25 cellular contexts compared by ENCODE assay signal in the genomic region with DNA sequence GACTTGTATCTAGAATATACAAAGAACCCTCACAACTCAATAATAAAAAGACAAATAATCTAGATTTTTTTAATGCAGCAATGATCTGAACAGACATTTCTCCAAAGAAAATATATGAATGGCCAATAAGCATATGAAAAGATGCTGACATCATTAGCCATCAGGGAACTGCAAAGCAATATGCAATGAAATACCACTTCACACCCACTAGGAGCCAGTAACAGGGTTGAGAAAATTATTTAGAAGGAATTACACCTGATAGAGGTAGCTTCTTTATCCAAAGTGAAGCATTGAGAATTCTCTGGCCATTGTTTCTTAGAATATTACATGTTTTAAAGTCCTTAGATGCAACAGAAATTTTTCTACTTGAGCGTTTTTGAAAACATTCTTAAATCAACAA.
DNase-seq lines count a peak whose midpoint lies in the region; ATAC-seq and TF ChIP-seq lines count a peak whose summit lies in the region.
"Had no signal": no experiment of that assay in that cellular context is flagged by ENCODE, and none has a peak within 500 bp of the region (broad histone marks: within the 10 kb centered on the region; RNA-seq: fewer than 3 reads in every experiment).

No MANE protein-coding gene starts in this region.

- DNase-seq in GM23338 (ENCODE audit: low spot score) (peak; percentile 32), LNCaP clone FGC (ENCODE audit: low read depth) (no peak), WTC11 (ENCODE audit: low spot score) (no peak), progenitor cell of endocrine pancreas (ENCODE audit: low spot score, unreplicated experiment) (no peak), mesenteric fat pad (ENCODE audit: low spot score) (no peak)
- DNase-seq: AML-193; Caco-2; CD4-positive, alpha-beta memory T cell; DND-41; GM23248; HCEC 1CT; KBM-7; MM.1S; NCI-H1417 treated with DMSO at 0.1 percent for 48 hours; NCI-H1694 treated with DMSO at 0.1 percent for 48 hours; NCI-H446; NCI-H524 treated with DMSO at 0.1 percent for 48 hours; NCI-H774; Right ventricle myocardium superior; RPMI8226 had no signal

- H3K27me3 ChIP-seq in GM23338 (ENCODE audit: insufficient read depth), result no peaks in the 10 kb centered on the region
- H3K27me3 ChIP-seq: BLaER1 treated with 17β-estradiol and CSF1 and Interleukin-3, amounts not matched to agents 10 nM and 100 nM; SJSA1 had no signal

- TF ChIP-seq CTCF in GM23338 (conservative IDR thresholded peaks at IDR 0.05; ENCODE audit: low read depth in 2 of 2) (peak in 1 of 2 experiments; percentile 28; a peak in 1 of 4 replicates), LNCaP clone FGC (IDR thresholded peaks at IDR 0.05; ENCODE audit: control insufficient read depth, extremely low read depth, insufficient read depth) (peak; percentile 20), WTC11 (IDR thresholded peaks at IDR 0.05) (no peak), progenitor cell of endocrine pancreas (IDR thresholded peaks at IDR 0.05; ENCODE audit: unreplicated experiment) (peak; percentile 8)

- no peaks in the 10 kb centered on the region for H3F3A ChIP-seq in GM23338 (replicated peaks; ENCODE audit: low read depth)

- H3K9me2 ChIP-seq in GM23338 (ENCODE audit: insufficient read depth), result peaks cover 7% of the 10 kb centered on the region; the same call in 1 of the 2 replicates

- H3K27me3 Mint-ChIP-seq in GM23338 (ENCODE audit: insufficient read depth, low read depth, poor library complexity) (no peaks in the 10 kb centered on the region), WTC11 (ENCODE audit: low read depth) (no peaks in the 10 kb centered on the region), progenitor cell of endocrine pancreas (no peaks in the 10 kb centered on the region)
- H3K27me3 Mint-ChIP-seq: CD4-positive, alpha-beta memory T cell had no signal

- no peaks in the 10 kb centered on the region for H3K36me3 ChIP-seq in GM23338 (ENCODE audit: insufficient read depth)
- H3K36me3 ChIP-seq: BLaER1 treated with 17β-estradiol and CSF1 and Interleukin-3, amounts not matched to agents 10 nM and 100 nM; SJSA1 had no signal

- H3K27ac ChIP-seq in GM23338 (ENCODE audit: low read depth), result no peak overlapping the region
- H3K27ac ChIP-seq: A549; BLaER1 treated with 17β-estradiol and CSF1 and Interleukin-3, amounts not matched to agents 10 nM and 100 nM; GM23248; SJSA1 had no signal

- ATAC-seq in GM23338 (peak; percentile 63), WTC11 (peak; percentile 74), HG03097 (IDR thresholded peaks at IDR 0.05; ENCODE audit: low FRiP score, unreplicated experiment) (no peak)
- no peak for ATAC-seq in activated CD4-positive, CD25-positive, alpha-beta regulatory T cell treated with anti-CD3 and anti-CD28 coated beads, Interleukin-2, amount 50 U/mL, for 24 hours
- ATAC-seq: A549 had no signal

- no peaks in the 10 kb centered on the region for H4K20me1 ChIP-seq in GM23338 (replicated peaks; ENCODE audit: insufficient read depth)
- H4K20me1 ChIP-seq: BLaER1 treated with 17β-estradiol and CSF1 and Interleukin-3, amounts not matched to agents 10 nM and 100 nM had no signal

- H2AFZ ChIP-seq in GM23338, result no peak overlapping the region
- H2AFZ ChIP-seq: GM23248 had no signal

- H3K4me2 ChIP-seq in GM23338, result no peak overlapping the region
- H3K4me2 ChIP-seq: A549; BLaER1 treated with 17β-estradiol and CSF1 and Interleukin-3, amounts not matched to agents 10 nM and 100 nM had no signal

- no peaks in the 10 kb centered on the region for H3K4me1 ChIP-seq in GM23338 (ENCODE audit: insufficient read depth)
- H3K4me1 ChIP-seq: A549; BLaER1 treated with 17β-estradiol and CSF1 and Interleukin-3, amounts not matched to agents 10 nM and 100 nM; Caco-2; SJSA1 had no signal

- H3K4me3 Mint-ChIP-seq in GM23338 (no peak overlapping the region), WTC11 (no peak overlapping the region), progenitor cell of endocrine pancreas (ENCODE audit: low read depth) (no peak overlapping the region)
- H3K4me3 Mint-ChIP-seq: CD4-positive, alpha-beta memory T cell had no signal

- H3K9me3 Mint-ChIP-seq in GM23338, result peaks cover 4% of the 10 kb centered on the region; the same call in 1 of the 3 replicates
- peaks cover 5% of the 10 kb centered on the region for H3K9me3 Mint-ChIP-seq in WTC11
- H3K9me3 Mint-ChIP-seq in progenitor cell of endocrine pancreas (ENCODE audit: low read depth), result no peaks in the 10 kb centered on the region

- POLR2A ChIA-PET in WTC11 (lab: Charles Lee), result no interaction called here

- no peaks in the 10 kb centered on the region for H3K36me3 Mint-ChIP-seq in GM23338 (ENCODE audit: low read depth)
- no peaks in the 10 kb centered on the region for H3K36me3 Mint-ChIP-seq in WTC11
- H3K36me3 Mint-ChIP-seq in progenitor cell of endocrine pancreas (ENCODE audit: insufficient read depth), result no peaks in the 10 kb centered on the region
- H3K36me3 Mint-ChIP-seq: CD4-positive, alpha-beta memory T cell had no signal

- H3K4me3 ChIP-seq in GM23338 (no peak overlapping the region), LNCaP clone FGC (ENCODE audit: low read depth, low read length) (no peak overlapping the region)
- H3K4me3 ChIP-seq: A549; BLaER1 treated with 17β-estradiol and CSF1 and Interleukin-3, amounts not matched to agents 10 nM and 100 nM; GM23248; SJSA1 had no signal

- H3K27ac Mint-ChIP-seq in GM23338 (no peak overlapping the region), WTC11 (no peak overlapping the region), progenitor cell of endocrine pancreas (no peak overlapping the region)
- H3K27ac Mint-ChIP-seq: CD4-positive, alpha-beta memory T cell had no signal

- CTCF ChIA-PET in WTC11 (lab: Charles Lee), result no interaction called here

- H3K79me2 ChIP-seq in GM23338 (replicated peaks; ENCODE audit: insufficient read depth), result no peaks in the 10 kb centered on the region

- H3K4me1 Mint-ChIP-seq in GM23338 (peaks cover 6% of the 10 kb centered on the region; the same call in 2 of the 3 replicates), WTC11 (peaks cover 10% of the 10 kb centered on the region; the same call in 1 of the 2 replicates), progenitor cell of endocrine pancreas (ENCODE audit: low read depth) (no peaks in the 10 kb centered on the region)
- H3K4me1 Mint-ChIP-seq: CD4-positive, alpha-beta memory T cell had no signal

TF ChIP-seq in GM23338, 12 proteins besides CTCF, POLR2A, EP300 and RAD21:
- TF ChIP-seq EZH2phosphoT487 (IDR thresholded peaks at IDR 0.05; ENCODE audit: unreplicated experiment) (no peak), CREB1 (CRISPR knock-in tag; IDR thresholded peaks at IDR 0.05; ENCODE audit: low read depth) (peak; percentile 50; the same call in 1 of the 2 replicates)

TF ChIP-seq in WTC11, 78 proteins besides CTCF, POLR2A, EP300 and RAD21 (continues in another document):
- TF ChIP-seq TP53 (CRISPR knock-in tag; IDR thresholded peaks at IDR 0.05) (no peak), ZNF317 (CRISPR knock-in tag; IDR thresholded peaks at IDR 0.05; ENCODE audit: borderline replicate concordance, low read depth) (no peak), ATF1 (CRISPR knock-in tag; IDR thresholded peaks at IDR 0.05) (no peak), EMX1 (CRISPR knock-in tag; IDR thresholded peaks at IDR 0.05) (no peak), SOX15 (CRISPR knock-in tag; IDR thresholded peaks at IDR 0.05) (no peak)
- TF ChIP-seq, protein P1, sequence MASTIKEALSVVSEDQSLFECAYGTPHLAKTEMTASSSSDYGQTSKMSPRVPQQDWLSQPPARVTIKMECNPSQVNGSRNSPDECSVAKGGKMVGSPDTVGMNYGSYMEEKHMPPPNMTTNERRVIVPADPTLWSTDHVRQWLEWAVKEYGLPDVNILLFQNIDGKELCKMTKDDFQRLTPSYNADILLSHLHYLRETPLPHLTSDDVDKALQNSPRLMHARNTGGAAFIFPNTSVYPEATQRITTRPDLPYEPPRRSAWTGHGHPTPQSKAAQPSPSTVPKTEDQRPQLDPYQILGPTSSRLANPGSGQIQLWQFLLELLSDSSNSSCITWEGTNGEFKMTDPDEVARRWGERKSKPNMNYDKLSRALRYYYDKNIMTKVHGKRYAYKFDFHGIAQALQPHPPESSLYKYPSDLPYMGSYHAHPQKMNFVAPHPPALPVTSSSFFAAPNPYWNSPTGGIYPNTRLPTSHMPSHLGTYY (CRISPR knock-in tag; IDR thresholded peaks at IDR 0.05), result no peak
- TF ChIP-seq, protein P2, sequence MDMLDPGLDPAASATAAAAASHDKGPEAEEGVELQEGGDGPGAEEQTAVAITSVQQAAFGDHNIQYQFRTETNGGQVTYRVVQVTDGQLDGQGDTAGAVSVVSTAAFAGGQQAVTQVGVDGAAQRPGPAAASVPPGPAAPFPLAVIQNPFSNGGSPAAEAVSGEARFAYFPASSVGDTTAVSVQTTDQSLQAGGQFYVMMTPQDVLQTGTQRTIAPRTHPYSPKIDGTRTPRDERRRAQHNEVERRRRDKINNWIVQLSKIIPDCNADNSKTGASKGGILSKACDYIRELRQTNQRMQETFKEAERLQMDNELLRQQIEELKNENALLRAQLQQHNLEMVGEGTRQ (CRISPR knock-in tag; IDR thresholded peaks at IDR 0.05), result no peak
- TF ChIP-seq, protein P3, sequence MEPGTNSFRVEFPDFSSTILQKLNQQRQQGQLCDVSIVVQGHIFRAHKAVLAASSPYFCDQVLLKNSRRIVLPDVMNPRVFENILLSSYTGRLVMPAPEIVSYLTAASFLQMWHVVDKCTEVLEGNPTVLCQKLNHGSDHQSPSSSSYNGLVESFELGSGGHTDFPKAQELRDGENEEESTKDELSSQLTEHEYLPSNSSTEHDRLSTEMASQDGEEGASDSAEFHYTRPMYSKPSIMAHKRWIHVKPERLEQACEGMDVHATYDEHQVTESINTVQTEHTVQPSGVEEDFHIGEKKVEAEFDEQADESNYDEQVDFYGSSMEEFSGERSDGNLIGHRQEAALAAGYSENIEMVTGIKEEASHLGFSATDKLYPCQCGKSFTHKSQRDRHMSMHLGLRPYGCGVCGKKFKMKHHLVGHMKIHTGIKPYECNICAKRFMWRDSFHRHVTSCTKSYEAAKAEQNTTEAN (CRISPR knock-in tag; IDR thresholded peaks at IDR 0.05), result no peak
- TF ChIP-seq, protein P4, sequence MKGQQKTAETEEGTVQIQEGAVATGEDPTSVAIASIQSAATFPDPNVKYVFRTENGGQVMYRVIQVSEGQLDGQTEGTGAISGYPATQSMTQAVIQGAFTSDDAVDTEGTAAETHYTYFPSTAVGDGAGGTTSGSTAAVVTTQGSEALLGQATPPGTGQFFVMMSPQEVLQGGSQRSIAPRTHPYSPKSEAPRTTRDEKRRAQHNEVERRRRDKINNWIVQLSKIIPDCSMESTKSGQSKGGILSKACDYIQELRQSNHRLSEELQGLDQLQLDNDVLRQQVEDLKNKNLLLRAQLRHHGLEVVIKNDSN (CRISPR knock-in tag; IDR thresholded peaks at IDR 0.05), result no peak
- TF ChIP-seq, protein P5, sequence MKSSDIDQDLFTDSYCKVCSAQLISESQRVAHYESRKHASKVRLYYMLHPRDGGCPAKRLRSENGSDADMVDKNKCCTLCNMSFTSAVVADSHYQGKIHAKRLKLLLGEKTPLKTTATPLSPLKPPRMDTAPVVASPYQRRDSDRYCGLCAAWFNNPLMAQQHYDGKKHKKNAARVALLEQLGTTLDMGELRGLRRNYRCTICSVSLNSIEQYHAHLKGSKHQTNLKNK (CRISPR knock-in tag; IDR thresholded peaks at IDR 0.05), result no peak

Comparison
In these comparisons a context has a peak if more than half of its experiments do, and no peak if none do; other contexts are left out.
1. ATAC-seq: peak in GM23338 (single experiment) and WTC11 (single experiment); none in HG03097 (single experiment) and activated CD4-positive, CD25-positive, alpha-beta regulatory T cell treated with anti-CD3 and anti-CD28 coated beads, Interleukin-2, amount 50 U/mL, for 24 hours (0 of 2).